1 cellular context compared by ENCODE assay signal in the genomic region with DNA sequence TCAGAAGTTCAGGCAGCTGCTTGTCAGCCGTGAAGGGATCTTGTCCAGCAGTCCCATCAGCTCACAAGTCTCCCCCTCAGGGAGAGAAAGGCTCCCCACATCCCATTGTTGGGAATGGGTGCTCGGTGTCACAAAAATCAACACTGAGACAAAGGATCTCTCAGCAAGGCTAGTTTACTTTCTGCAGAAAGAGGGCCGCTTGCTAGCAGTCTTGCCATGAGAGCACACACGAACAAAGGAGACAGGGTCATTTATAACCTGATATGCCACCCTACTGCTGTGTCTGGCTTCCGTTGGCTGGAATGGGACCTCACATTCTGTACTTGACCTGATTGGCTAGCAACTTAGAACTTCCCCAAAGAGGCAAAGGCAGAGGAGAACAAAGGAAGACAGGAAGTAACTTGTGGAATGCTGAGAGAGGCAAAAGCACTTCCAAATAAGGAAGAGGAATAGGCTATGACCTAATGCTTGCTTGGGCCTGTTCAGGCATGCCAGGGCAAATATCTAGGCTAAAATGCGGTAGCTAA.
A peak's percentile ranks its signal among the peaks of the same experiment; 100 is the strongest.
TF ChIP-seq lines count a peak whose summit lies in the region.

No MANE protein-coding gene starts in this region.

TF ChIP-seq in HEK293, 187 proteins besides CTCF, POLR2A, EP300 and RAD21 (continued from another document and continues in another):
- TF ChIP-seq, protein P1, sequence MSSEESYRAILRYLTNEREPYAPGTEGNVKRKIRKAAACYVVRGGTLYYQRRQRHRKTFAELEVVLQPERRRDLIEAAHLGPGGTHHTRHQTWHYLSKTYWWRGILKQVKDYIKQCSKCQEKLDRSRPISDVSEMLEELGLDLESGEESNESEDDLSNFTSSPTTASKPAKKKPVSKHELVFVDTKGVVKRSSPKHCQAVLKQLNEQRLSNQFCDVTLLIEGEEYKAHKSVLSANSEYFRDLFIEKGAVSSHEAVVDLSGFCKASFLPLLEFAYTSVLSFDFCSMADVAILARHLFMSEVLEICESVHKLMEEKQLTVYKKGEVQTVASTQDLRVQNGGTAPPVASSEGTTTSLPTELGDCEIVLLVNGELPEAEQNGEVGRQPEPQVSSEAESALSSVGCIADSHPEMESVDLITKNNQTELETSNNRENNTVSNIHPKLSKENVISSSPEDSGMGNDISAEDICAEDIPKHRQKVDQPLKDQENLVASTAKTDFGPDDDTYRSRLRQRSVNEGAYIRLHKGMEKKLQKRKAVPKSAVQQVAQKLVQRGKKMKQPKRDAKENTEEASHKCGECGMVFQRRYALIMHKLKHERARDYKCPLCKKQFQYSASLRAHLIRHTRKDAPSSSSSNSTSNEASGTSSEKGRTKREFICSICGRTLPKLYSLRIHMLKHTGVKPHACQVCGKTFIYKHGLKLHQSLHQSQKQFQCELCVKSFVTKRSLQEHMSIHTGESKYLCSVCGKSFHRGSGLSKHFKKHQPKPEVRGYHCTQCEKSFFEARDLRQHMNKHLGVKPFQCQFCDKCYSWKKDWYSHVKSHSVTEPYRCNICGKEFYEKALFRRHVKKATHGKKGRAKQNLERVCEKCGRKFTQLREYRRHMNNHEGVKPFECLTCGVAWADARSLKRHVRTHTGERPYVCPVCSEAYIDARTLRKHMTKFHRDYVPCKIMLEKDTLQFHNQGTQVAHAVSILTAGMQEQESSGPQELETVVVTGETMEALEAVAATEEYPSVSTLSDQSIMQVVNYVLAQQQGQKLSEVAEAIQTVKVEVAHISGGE (tag by site-specific recombination; conservative IDR thresholded peaks at IDR 0.05; ENCODE audit: low read depth) = no peak
- TF ChIP-seq, protein P2, sequence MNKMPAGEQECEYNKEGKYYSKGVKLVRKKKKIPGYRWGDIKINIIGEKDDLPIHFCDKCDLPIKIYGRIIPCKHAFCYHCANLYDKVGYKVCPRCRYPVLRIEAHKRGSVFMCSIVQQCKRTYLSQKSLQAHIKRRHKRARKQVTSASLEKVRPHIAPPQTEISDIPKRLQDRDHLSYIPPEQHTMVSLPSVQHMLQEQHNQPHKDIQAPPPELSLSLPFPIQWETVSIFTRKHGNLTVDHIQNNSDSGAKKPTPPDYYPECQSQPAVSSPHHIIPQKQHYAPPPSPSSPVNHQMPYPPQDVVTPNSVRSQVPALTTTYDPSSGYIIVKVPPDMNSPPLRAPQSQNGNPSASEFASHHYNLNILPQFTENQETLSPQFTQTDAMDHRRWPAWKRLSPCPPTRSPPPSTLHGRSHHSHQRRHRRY (tag by site-specific recombination; IDR thresholded peaks at IDR 0.05) = no peak
- TF ChIP-seq ZNF174 (tag by site-specific recombination; IDR thresholded peaks at IDR 0.05) (no peak), ZNF837 (tag by site-specific recombination; IDR thresholded peaks at IDR 0.05) (no peak), SETDB1 (IDR thresholded peaks at IDR 0.05; ENCODE audit: insufficient read length, low read length) (peak; percentile 51), KLF9 (tag by site-specific recombination; IDR thresholded peaks at IDR 0.05; ENCODE audit: low read depth) (no peak), MEIS1 (CRISPR knock-in tag; IDR thresholded peaks at IDR 0.05; ENCODE audit: borderline replicate concordance) (no peak), ZBTB1 (tag by site-specific recombination; IDR thresholded peaks at IDR 0.05) (no peak), ZNF791 (tag by site-specific recombination; IDR thresholded peaks at IDR 0.05) (no peak), BCL11A (tag by site-specific recombination; IDR thresholded peaks at IDR 0.05; ENCODE audit: low read depth) (no peak), ZNF843 (tag by site-specific recombination; IDR thresholded peaks at IDR 0.05) (no peak), ZBTB21 (tag by site-specific recombination; IDR thresholded peaks at IDR 0.05) (0 out of 2 replicates have a peak, but pooled peaks have one; percentile 28), MYNN (tag by site-specific recombination; IDR thresholded peaks at IDR 0.05; ENCODE audit: borderline replicate concordance) (no peak), ZNF24 (tag by site-specific recombination; IDR thresholded peaks at IDR 0.05) (0 out of 2 replicates have a peak, but pooled peaks have one; percentile 34), ZFHX2 (tag by site-specific recombination; conservative IDR thresholded peaks at IDR 0.05) (no peak), ZNF354C (tag by site-specific recombination; IDR thresholded peaks at IDR 0.05; ENCODE audit: borderline replicate concordance, low read depth) (no peak), KLF16 (tag by site-specific recombination; IDR thresholded peaks at IDR 0.05) (no peak), ZNF658 (tag by site-specific recombination; IDR thresholded peaks at IDR 0.05) (no peak), ZNF169 (tag by site-specific recombination; IDR thresholded peaks at IDR 0.05) (no peak), KLF8 (tag by site-specific recombination; IDR thresholded peaks at IDR 0.05) (no peak), ZNF157 (tag by site-specific recombination; IDR thresholded peaks at IDR 0.05) (no peak), ZNF311 (tag by site-specific recombination; IDR thresholded peaks at IDR 0.05; ENCODE audit: borderline replicate concordance) (no peak), ZNF146 (tag by site-specific recombination; IDR thresholded peaks at IDR 0.05) (no peak), ZNF266 (tag by site-specific recombination; IDR thresholded peaks at IDR 0.05; ENCODE audit: low read depth) (no peak), ZSCAN23 (tag by site-specific recombination; IDR thresholded peaks at IDR 0.05) (no peak), ZNF544 (tag by site-specific recombination; IDR thresholded peaks at IDR 0.05) (no peak), ZNF76 (tag by site-specific recombination; IDR thresholded peaks at IDR 0.05; ENCODE audit: borderline replicate concordance, low read depth) (no peak), ZNF585B (tag by site-specific recombination; IDR thresholded peaks at IDR 0.05) (no peak), ZNF48 (tag by site-specific recombination; IDR thresholded peaks at IDR 0.05) (no peak), ZNF184 (tag by site-specific recombination; IDR thresholded peaks at IDR 0.05) (no peak), GLIS2 (tag by site-specific recombination; IDR thresholded peaks at IDR 0.05) (no peak), TRIM28 (IDR thresholded peaks at IDR 0.05; ENCODE audit: borderline replicate concordance, low read length) (peak; percentile 86), YY1 (tag by site-specific recombination; IDR thresholded peaks at IDR 0.05) (no peak), ZNF132 (tag by site-specific recombination; IDR thresholded peaks at IDR 0.05; ENCODE audit: borderline replicate concordance) (no peak), ZNF202 (tag by site-specific recombination; IDR thresholded peaks at IDR 0.05; ENCODE audit: borderline replicate concordance) (no peak), ZFP3 (tag by site-specific recombination; IDR thresholded peaks at IDR 0.05; ENCODE audit: low read depth) (no peak), GLIS1 (tag by site-specific recombination; IDR thresholded peaks at IDR 0.05) (no peak)
- TF ChIP-seq, protein P3, sequence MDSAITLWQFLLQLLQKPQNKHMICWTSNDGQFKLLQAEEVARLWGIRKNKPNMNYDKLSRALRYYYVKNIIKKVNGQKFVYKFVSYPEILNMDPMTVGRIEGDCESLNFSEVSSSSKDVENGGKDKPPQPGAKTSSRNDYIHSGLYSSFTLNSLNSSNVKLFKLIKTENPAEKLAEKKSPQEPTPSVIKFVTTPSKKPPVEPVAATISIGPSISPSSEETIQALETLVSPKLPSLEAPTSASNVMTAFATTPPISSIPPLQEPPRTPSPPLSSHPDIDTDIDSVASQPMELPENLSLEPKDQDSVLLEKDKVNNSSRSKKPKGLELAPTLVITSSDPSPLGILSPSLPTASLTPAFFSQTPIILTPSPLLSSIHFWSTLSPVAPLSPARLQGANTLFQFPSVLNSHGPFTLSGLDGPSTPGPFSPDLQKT (IDR thresholded peaks at IDR 0.05; ENCODE audit: borderline replicate concordance, low read depth, low read length) = no peak
- TF ChIP-seq, protein P4, sequence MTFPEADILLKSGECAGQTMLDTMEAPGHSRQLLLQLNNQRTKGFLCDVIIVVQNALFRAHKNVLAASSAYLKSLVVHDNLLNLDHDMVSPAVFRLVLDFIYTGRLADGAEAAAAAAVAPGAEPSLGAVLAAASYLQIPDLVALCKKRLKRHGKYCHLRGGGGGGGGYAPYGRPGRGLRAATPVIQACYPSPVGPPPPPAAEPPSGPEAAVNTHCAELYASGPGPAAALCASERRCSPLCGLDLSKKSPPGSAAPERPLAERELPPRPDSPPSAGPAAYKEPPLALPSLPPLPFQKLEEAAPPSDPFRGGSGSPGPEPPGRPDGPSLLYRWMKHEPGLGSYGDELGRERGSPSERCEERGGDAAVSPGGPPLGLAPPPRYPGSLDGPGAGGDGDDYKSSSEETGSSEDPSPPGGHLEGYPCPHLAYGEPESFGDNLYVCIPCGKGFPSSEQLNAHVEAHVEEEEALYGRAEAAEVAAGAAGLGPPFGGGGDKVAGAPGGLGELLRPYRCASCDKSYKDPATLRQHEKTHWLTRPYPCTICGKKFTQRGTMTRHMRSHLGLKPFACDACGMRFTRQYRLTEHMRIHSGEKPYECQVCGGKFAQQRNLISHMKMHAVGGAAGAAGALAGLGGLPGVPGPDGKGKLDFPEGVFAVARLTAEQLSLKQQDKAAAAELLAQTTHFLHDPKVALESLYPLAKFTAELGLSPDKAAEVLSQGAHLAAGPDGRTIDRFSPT (tag by site-specific recombination; IDR thresholded peaks at IDR 0.05) = no peak
- TF ChIP-seq, protein P5, sequence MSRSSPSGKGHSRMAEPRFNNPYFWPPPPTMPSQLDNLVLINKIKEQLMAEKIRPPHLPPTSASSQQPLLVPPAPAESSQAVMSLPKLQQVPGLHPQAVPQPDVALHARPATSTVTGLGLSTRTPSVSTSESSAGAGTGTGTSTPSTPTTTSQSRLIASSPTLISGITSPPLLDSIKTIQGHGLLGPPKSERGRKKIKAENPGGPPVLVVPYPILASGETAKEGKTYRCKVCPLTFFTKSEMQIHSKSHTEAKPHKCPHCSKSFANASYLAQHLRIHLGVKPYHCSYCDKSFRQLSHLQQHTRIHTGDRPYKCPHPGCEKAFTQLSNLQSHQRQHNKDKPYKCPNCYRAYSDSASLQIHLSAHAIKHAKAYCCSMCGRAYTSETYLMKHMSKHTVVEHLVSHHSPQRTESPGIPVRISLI (tag by site-specific recombination; IDR thresholded peaks at IDR 0.05) = no peak
- TF ChIP-seq, protein P6, sequence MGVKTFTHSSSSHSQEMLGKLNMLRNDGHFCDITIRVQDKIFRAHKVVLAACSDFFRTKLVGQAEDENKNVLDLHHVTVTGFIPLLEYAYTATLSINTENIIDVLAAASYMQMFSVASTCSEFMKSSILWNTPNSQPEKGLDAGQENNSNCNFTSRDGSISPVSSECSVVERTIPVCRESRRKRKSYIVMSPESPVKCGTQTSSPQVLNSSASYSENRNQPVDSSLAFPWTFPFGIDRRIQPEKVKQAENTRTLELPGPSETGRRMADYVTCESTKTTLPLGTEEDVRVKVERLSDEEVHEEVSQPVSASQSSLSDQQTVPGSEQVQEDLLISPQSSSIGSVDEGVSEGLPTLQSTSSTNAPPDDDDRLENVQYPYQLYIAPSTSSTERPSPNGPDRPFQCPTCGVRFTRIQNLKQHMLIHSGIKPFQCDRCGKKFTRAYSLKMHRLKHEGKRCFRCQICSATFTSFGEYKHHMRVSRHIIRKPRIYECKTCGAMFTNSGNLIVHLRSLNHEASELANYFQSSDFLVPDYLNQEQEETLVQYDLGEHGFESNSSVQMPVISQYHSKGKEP (tag by site-specific recombination; IDR thresholded peaks at IDR 0.05) = no peak
- TF ChIP-seq, protein P7, sequence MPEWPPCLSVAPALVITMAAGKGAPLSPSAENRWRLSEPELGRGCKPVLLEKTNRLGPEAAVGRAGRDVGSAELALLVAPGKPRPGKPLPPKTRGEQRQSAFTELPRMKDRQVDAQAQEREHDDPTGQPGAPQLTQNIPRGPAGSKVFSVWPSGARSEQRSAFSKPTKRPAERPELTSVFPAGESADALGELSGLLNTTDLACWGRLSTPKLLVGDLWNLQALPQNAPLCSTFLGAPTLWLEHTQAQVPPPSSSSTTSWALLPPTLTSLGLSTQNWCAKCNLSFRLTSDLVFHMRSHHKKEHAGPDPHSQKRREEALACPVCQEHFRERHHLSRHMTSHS (tag by site-specific recombination; IDR thresholded peaks at IDR 0.05) = no peak
- TF ChIP-seq, protein P8, sequence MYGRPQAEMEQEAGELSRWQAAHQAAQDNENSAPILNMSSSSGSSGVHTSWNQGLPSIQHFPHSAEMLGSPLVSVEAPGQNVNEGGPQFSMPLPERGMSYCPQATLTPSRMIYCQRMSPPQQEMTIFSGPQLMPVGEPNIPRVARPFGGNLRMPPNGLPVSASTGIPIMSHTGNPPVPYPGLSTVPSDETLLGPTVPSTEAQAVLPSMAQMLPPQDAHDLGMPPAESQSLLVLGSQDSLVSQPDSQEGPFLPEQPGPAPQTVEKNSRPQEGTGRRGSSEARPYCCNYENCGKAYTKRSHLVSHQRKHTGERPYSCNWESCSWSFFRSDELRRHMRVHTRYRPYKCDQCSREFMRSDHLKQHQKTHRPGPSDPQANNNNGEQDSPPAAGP (tag by site-specific recombination; IDR thresholded peaks at IDR 0.05) = no peak
- TF ChIP-seq, protein P9, sequence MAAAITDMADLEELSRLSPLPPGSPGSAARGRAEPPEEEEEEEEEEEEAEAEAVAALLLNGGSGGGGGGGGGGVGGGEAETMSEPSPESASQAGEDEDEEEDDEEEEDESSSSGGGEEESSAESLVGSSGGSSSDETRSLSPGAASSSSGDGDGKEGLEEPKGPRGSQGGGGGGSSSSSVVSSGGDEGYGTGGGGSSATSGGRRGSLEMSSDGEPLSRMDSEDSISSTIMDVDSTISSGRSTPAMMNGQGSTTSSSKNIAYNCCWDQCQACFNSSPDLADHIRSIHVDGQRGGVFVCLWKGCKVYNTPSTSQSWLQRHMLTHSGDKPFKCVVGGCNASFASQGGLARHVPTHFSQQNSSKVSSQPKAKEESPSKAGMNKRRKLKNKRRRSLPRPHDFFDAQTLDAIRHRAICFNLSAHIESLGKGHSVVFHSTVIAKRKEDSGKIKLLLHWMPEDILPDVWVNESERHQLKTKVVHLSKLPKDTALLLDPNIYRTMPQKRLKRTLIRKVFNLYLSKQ (tag by site-specific recombination; IDR thresholded peaks at IDR 0.05; ENCODE audit: borderline replicate concordance) = no peak
- TF ChIP-seq, protein P10, sequence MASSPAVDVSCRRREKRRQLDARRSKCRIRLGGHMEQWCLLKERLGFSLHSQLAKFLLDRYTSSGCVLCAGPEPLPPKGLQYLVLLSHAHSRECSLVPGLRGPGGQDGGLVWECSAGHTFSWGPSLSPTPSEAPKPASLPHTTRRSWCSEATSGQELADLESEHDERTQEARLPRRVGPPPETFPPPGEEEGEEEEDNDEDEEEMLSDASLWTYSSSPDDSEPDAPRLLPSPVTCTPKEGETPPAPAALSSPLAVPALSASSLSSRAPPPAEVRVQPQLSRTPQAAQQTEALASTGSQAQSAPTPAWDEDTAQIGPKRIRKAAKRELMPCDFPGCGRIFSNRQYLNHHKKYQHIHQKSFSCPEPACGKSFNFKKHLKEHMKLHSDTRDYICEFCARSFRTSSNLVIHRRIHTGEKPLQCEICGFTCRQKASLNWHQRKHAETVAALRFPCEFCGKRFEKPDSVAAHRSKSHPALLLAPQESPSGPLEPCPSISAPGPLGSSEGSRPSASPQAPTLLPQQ (tag by site-specific recombination; IDR thresholded peaks at IDR 0.05) = no peak
- TF ChIP-seq, protein P11, sequence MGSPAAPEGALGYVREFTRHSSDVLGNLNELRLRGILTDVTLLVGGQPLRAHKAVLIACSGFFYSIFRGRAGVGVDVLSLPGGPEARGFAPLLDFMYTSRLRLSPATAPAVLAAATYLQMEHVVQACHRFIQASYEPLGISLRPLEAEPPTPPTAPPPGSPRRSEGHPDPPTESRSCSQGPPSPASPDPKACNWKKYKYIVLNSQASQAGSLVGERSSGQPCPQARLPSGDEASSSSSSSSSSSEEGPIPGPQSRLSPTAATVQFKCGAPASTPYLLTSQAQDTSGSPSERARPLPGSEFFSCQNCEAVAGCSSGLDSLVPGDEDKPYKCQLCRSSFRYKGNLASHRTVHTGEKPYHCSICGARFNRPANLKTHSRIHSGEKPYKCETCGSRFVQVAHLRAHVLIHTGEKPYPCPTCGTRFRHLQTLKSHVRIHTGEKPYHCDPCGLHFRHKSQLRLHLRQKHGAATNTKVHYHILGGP (tag by site-specific recombination; IDR thresholded peaks at IDR 0.05) = no peak
